In the genomic region with DNA sequence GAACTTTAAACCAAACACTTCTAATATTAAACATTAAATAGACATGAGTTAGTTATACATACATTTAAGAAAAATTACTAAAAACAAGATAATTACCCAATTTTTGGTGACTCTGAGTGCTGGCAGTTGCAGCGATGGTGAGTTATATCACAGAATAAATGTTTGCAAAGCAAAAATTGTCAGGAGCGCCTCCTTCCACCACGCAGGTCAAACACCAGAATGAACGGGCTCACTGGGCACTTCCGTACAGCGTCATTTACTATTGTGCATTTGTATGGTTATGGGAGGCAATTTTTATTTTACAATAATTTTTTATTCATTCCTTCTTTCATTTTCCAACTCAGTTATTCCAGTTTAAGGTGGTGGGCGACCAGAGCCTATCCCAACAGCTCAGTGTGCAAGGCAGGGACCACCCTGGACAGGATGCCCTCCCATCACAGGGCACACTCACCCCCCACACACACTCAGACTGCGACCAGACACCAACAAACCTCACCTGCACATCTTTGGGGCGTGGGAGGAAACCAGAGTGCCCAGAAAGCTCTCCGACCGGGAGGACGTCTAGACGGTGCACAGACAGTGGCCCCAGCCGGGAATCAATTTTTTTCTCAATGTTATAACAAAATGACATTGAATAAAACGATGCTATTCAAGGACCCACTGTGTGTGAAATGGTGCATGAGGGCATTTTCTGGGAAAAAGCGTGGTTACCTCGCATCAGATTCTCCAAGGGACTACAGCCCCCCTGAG, we compare ENCODE assay signal across 23 cellular contexts.
DNase-seq lines count a peak whose midpoint lies in the region; ATAC-seq, FAIRE-seq and TF ChIP-seq lines count a peak whose summit lies in the region.
"Had no signal": no experiment of that assay in that cellular context is flagged by ENCODE, and none has a peak within 500 bp of the region (broad histone marks: within the 10 kb centered on the region; RNA-seq: fewer than 3 reads in every experiment).

No MANE protein-coding gene starts in this region.

- H3K27me3 ChIP-seq in BLaER1 treated with 17β-estradiol and CSF1 and Interleukin-3, amounts not matched to agents 10 nM and 100 nM, result peaks cover 12 to 52% (median 22%) of the 10 kb centered on the region in 11 experiments; a peak in 21 of 22 replicates
- H3K27me3 ChIP-seq in Karpas-422 (ENCODE audit: low read length), result no peaks in the 10 kb centered on the region
- H3K27me3 ChIP-seq in pancreas, result no peaks in the 10 kb centered on the region
- H3K27me3 ChIP-seq: adrenal gland, breast epithelium, testis, vagina had no signal

- H3K4me1 ChIP-seq in BLaER1 treated with 17β-estradiol and CSF1 and Interleukin-3, amounts not matched to agents 10 nM and 100 nM, result peaks cover 26 to 62% (median 58%) of the 10 kb centered on the region in 10 experiments
- H3K4me1 ChIP-seq in Karpas-422 (ENCODE audit: low read length) (peaks cover 91% of the 10 kb centered on the region), pancreas (peaks cover 11 to 46% (median 38%) of the 10 kb centered on the region in 3 donors)
- H3K4me1 ChIP-seq: breast epithelium had no signal

- ATAC-seq in pancreas (peak in 2 of 4 donors; percentile 20 to 23), HG03280 (IDR thresholded peaks at IDR 0.05; ENCODE audit: unreplicated experiment) (no peak)
- ATAC-seq: activated T-helper 17 cell treated with anti-CD3 and anti-CD28 coated beads, Interleukin-2, amount 50 U/mL, for 72 hours; stimulated activated effector memory CD8-positive, alpha-beta T cell treated with anti-CD3 and anti-CD28 coated beads, Interleukin-12 subunit alpha, Interleukin-12 subunit beta, amount 100 ng/mL, for 72 hours had no signal

- H3K36me3 ChIP-seq in BLaER1 treated with 17β-estradiol and CSF1 and Interleukin-3, amounts not matched to agents 10 nM and 100 nM, result peaks cover 30 to 46% (median 40%) of the 10 kb centered on the region in 11 experiments
- H3K36me3 ChIP-seq in Karpas-422 (ENCODE audit: insufficient read depth, low read length), result peaks cover 18% of the 10 kb centered on the region
- H3K36me3 ChIP-seq in pancreas, result peaks cover 0 to 3% (median 0%) of the 10 kb centered on the region in 3 donors
- H3K36me3 ChIP-seq: breast epithelium had no signal

- H3K9me3 ChIP-seq in BLaER1 treated with 17β-estradiol and CSF1 and Interleukin-3, amounts not matched to agents 10 nM and 100 nM (replicated peaks in 1 of 11), result no peaks in the 10 kb centered on the region
- H3K9me3 ChIP-seq in Karpas-422 (ENCODE audit: low read length), result no peaks in the 10 kb centered on the region
- no peaks in the 10 kb centered on the region for H3K9me3 ChIP-seq in pancreas
- H3K9me3 ChIP-seq: adrenal gland, breast epithelium, left lung, testis, vagina had no signal

- H2AFZ ChIP-seq in Karpas-422 (ENCODE audit: low read length), result no peak overlapping the region
- H2AFZ ChIP-seq: PC-9 had no signal

- H3K9me2 ChIP-seq in Karpas-422 (replicated peaks; ENCODE audit: insufficient read depth, low read length), result no peaks in the 10 kb centered on the region

- intact Hi-C loops in pancreas (cut with DNase I), result no loop called here

- H3K4me2 ChIP-seq in BLaER1 treated with 17β-estradiol and CSF1 and Interleukin-3, amounts not matched to agents 10 nM and 100 nM, result peak overlapping the region; percentile 65 to 97 (median 86)
- peak overlapping the region; percentile 65 for H3K4me2 ChIP-seq in Karpas-422 (ENCODE audit: low read depth, low read length, poor library complexity, severe bottlenecking)
- H3K4me2 ChIP-seq: PC-9 had no signal

- TF ChIP-seq CTCF in coronary artery (IDR thresholded peaks at IDR 0.05) (no peak), pancreas (IDR thresholded peaks at IDR 0.05) (no peak)

- no peak for FAIRE-seq in pancreas (lab: Jason Lieb, UNC)

- 63 to 66% methylated on average over 17 of the region's 17 CpGs for WGBS in pancreas, 2 donors

- H3K79me2 ChIP-seq in Karpas-422 (ENCODE audit: low read length), result no peaks in the 10 kb centered on the region

- H3K4me3 ChIP-seq in BLaER1 treated with 17β-estradiol and CSF1 and Interleukin-3, amounts not matched to agents 10 nM and 100 nM, result no peak overlapping the region; a peak in 1 of 20 replicates
- H3K4me3 ChIP-seq in Karpas-422 (ENCODE audit: low read length), result peak overlapping the region; percentile 45
- H3K4me3 ChIP-seq in coronary artery, result no peak overlapping the region
- H3K4me3 ChIP-seq in pancreas, result no peak overlapping the region
- H3K4me3 ChIP-seq: adrenal gland, breast epithelium, left lung, PC-9, testis had no signal

- H3K27ac ChIP-seq in BLaER1 treated with 17β-estradiol and CSF1 and Interleukin-3, amounts not matched to agents 10 nM and 100 nM, result peak overlapping the region in 2 of 11 experiments; percentile 24 to 51; a peak in 2 of 22 replicates
- H3K27ac ChIP-seq in Karpas-422 (ENCODE audit: low read length) (peak overlapping the region; percentile 93), coronary artery (no peak overlapping the region), pancreas (peak overlapping the region; percentile 63 to 84 (median 78))
- H3K27ac ChIP-seq: left lung, PC-9, testis, vagina had no signal

- H3K9ac ChIP-seq in BLaER1 treated with 17β-estradiol and CSF1 and Interleukin-3, amounts not matched to agents 10 nM and 100 nM, result peak overlapping the region in 5 of 11 experiments; percentile 9 to 56 (median 34); a peak in 5 of 22 replicates
- peak overlapping the region; percentile 65 for H3K9ac ChIP-seq in Karpas-422 (ENCODE audit: low read length)

- DNase-seq in Karpas-422, result peak; percentile 77
- DNase-seq in coronary artery (ENCODE audit: low spot score), result peak; percentile 58
- peak in 3 of 6 donors; percentile 7 to 46 (median 23) for DNase-seq in pancreas
- no peak for DNase-seq in NK-92 (lab: John Stamatoyannopoulos, UW; ENCODE audit: unreplicated experiment)
- DNase-seq in NCI-H1048 (lab: John Stamatoyannopoulos, UW), result no peak
- DNase-seq: activated CD4-positive, alpha-beta T cell treated with anti-CD3 and anti-CD28 coated beads, Interleukin-2, amount 10 ng/mL, durations not matched to agents 7 days and 5 days; CD4-positive, alpha-beta memory T cell; GF-D8; KBM-7; NCI-H1694 treated with DMSO at 0.1 percent for 48 hours; NCI-H82; PC-9; stimulated activated CD4-positive, alpha-beta T cell treated with anti-CD3 and anti-CD28 coated beads, Interleukin-1b, Interleukin-23, amount 100 ng/mL, for 48 hours; T-helper 2 cell; testis had no signal

- peaks cover 0 to 6% (median 0%) of the 10 kb centered on the region in 11 experiments; a peak in 1 of 22 replicates for H4K20me1 ChIP-seq in BLaER1 treated with 17β-estradiol and CSF1 and Interleukin-3, amounts not matched to agents 10 nM and 100 nM
- no peaks in the 10 kb centered on the region for H4K20me1 ChIP-seq in Karpas-422 (ENCODE audit: insufficient read depth, low read depth, low read length)

Comparison
In these comparisons a context has a peak if more than half of its experiments do, and no peak if none do; other contexts are left out.
1. H3K27ac ChIP-seq: peak in Karpas-422 (single experiment) and pancreas (4 of 4); none in coronary artery (0 of 2).
2. DNase-seq: peak in Karpas-422 (single experiment) and coronary artery (single experiment); none in NK-92 (single experiment) and NCI-H1048 (single experiment).